26 cellular contexts compared by ENCODE assay signal in genomic region chr13:35107535-35107934, GRCh38.
"Had no signal": no experiment of that assay in that cellular context is flagged by ENCODE, and none has a peak within 500 bp of the region (broad histone marks: within the 10 kb centered on the region; RNA-seq: fewer than 3 reads in every experiment).

No MANE protein-coding gene starts in this region.

- H3K9me3 ChIP-seq: stomach, suprapubic skin, testis, thoracic aorta, thyroid gland, tibial artery, tibial nerve, transverse colon, upper lobe of left lung, upper lobe of right lung, uterus, vagina had no signal

- H3K4me3 ChIP-seq: stomach, suprapubic skin, testis, thoracic aorta, thyroid gland, tibial artery, tibial nerve, transverse colon, upper lobe of left lung, upper lobe of right lung, uterus, vagina had no signal

- H3K36me3 ChIP-seq: stomach, suprapubic skin, thoracic aorta, thyroid gland, tibial artery, tibial nerve, transverse colon, upper lobe of left lung, upper lobe of right lung, uterus, vagina had no signal

- FAIRE-seq: urothelium cell line had no signal

- H3K4me1 ChIP-seq: stomach, suprapubic skin, testis, thyroid gland, tibial artery, tibial nerve, transverse colon, upper lobe of left lung, upper lobe of right lung, uterus, vagina had no signal

- DNase-seq: stimulated activated CD4-positive, alpha-beta T cell treated with anti-CD3 and anti-CD28 coated beads, Interleukin-2, amount 100 ng/mL, for 48 hours; stimulated activated CD4-positive, alpha-beta T cell treated with anti-CD3 and anti-CD28 coated beads, Interleukin-4, amount 100 ng/mL, for 1 hour; stimulated activated CD4-positive, alpha-beta T cell treated with anti-CD3 and anti-CD28 coated beads, Interleukin-4, amount 100 ng/mL, for 24 hours; stimulated activated CD8-positive, alpha-beta memory T cell treated with anti-CD3 and anti-CD28 coated beads, Interleukin-4, amount 100 ng/mL, for 48 hours; stimulated activated naive B cell treated with anti-CD40 and anti-IgM and Interleukin-4, amounts not matched to agents 10 μg/mL and 1 μg/mL and 100 μg/mL, for 72 hours; stimulated activated naive CD4-positive, alpha-beta T cell; stimulated activated naive CD4-positive, alpha-beta T cell treated with Interleukin-2 at 50 U/mL for 16 hours; stimulated activated naive CD8-positive, alpha-beta T cell treated with anti-CD3 and anti-CD28 coated beads, Interleukin-15, amount 100 ng/mL, for 72 hours; stimulated activated naive CD8-positive, alpha-beta T cell treated with anti-CD3 and anti-CD28 coated beads, Interleukin-15, Interleukin-2, amounts not matched to agents 100 U/mL and 50 U/mL, for 24 hours; stomach; substantia nigra; testis; thyroid gland; tibial artery; transverse colon; trophoblast cell; upper lobe of left lung; upper lobe of right lung; uterus had no signal

- H3K27me3 ChIP-seq: stomach, suprapubic skin, testis, thyroid gland, tibial artery, tibial nerve, transverse colon, upper lobe of left lung, upper lobe of right lung, uterus, vagina had no signal

- H3K27ac ChIP-seq: stomach, suprapubic skin, testis, thoracic aorta, thyroid gland, tibial artery, tibial nerve, transverse colon, upper lobe of left lung, upper lobe of right lung, uterus, vagina had no signal

- ATAC-seq: stimulated activated effector memory CD8-positive, alpha-beta T cell treated with anti-CD3 and anti-CD28 coated beads, Interleukin-12 subunit alpha, Interleukin-12 subunit beta, amount 100 ng/mL, for 72 hours; stimulated activated memory B cell treated with anti-CD40 and anti-IgM and Interleukin-4, amounts not matched to agents 10 μg/mL and 1 μg/mL and 100 μg/mL, for 72 hours; stimulated activated naive B cell treated with anti-CD40 and anti-IgM and Interleukin-4, amounts not matched to agents 10 μg/mL and 1 μg/mL and 100 μg/mL, for 72 hours; stimulated activated naive CD8-positive, alpha-beta T cell treated with anti-CD3 and anti-CD28 coated beads, Interleukin-15, amount 100 ng/mL, for 72 hours; stimulated activated naive CD8-positive, alpha-beta T cell treated with anti-CD3 and anti-CD28 coated beads, Interleukin-15, Interleukin-2, amounts not matched to agents 100 U/mL and 50 U/mL, for 24 hours; upper lobe of right lung had no signal
